Comparison of ENCODE assay signal across 18 cellular contexts in the genomic region with DNA sequence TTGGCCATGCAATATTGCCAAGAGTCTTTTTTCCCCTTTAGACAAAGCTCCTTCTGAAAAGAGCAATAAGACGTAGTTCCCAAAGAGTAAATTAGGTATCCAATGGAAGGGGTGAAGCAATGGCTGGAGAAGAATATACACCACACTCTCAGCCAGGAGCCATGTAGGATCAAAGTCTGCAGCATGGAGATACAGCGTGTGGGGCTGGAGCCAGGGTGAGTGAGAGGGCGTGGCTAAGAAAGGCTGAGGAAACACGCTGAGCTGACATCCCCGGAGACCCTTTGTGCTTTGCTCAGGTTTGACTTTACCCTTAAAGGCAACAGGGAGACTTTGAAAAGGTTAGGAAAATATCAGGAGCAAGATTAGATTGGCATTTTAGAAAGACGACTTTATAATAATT.
DNase-seq lines count a peak whose midpoint lies in the region; ATAC-seq, FAIRE-seq and TF ChIP-seq lines count a peak whose summit lies in the region.
"Had no signal": no experiment of that assay in that cellular context is flagged by ENCODE, and none has a peak within 500 bp of the region (broad histone marks: within the 10 kb centered on the region; RNA-seq: fewer than 3 reads in every experiment).

No MANE protein-coding gene starts in this region.

- no peak for TF ChIP-seq RAD21 in HepG2 (CRISPR knock-in tag; IDR thresholded peaks at IDR 0.05)

- H3K27ac ChIP-seq in ACC112 (ENCODE audit: low read depth, low read length) (peak overlapping the region; percentile 53), HepG2 (ENCODE audit: extremely low read length, insufficient read depth, low read length) (no peak overlapping the region), ascending aorta (no peak overlapping the region)
- H3K27ac ChIP-seq: left lung, WERI-Rb-1 had no signal

- no peak overlapping the region for H3K9ac ChIP-seq in HepG2 (ENCODE audit: insufficient read depth, low read depth, low read length)

- H3K9me3 ChIP-seq in HepG2 (ENCODE audit: low read length) (no peaks in the 10 kb centered on the region), ascending aorta (no peaks in the 10 kb centered on the region)
- H3K9me3 ChIP-seq: left lung had no signal

- DNase-seq in NB4 (ENCODE audit: low read depth) (peak; percentile 12), cardiac fibroblast (ENCODE audit: low read depth in 2 of 2) (peak; percentile 17 to 32), HepG2 (ENCODE audit: low spot score) (no peak), SKM-1 treated with dmso at 0.1 percent for 144 hours (lab: John Stamatoyannopoulos, UW; ENCODE audit: unreplicated experiment) (no peak), urothelium cell line (ENCODE audit: low spot score) (no peak), ascending aorta (ENCODE audit: low spot score in 2 of 2) (no peak)
- DNase-seq: activated CD8-positive, alpha-beta memory T cell treated with anti-CD3 and anti-CD28 coated beads for 24 hours; activated naive CD8-positive, alpha-beta T cell treated with anti-CD3 and anti-CD28 coated beads, Interleukin-2, amount 10 ng/mL, durations not matched to agents 7 days and 5 days; caudate nucleus; NCI-H2081 treated with DMSO at 0.1 percent for 48 hours; occipital lobe; stimulated activated naive CD8-positive, alpha-beta T cell treated with anti-CD3 and anti-CD28 coated beads, Interleukin-15, amount 100 ng/mL, for 72 hours; T-helper 1 cell; WERI-Rb-1 had no signal

- no peak overlapping the region for H3K4me2 ChIP-seq in HepG2 (ENCODE audit: low read depth, low read length)

- H3K79me2 ChIP-seq in ACC112 (ENCODE audit: control insufficient read depth, insufficient read depth, low read length, unreplicated experiment) (peaks cover 1% of the 10 kb centered on the region), HepG2 (ENCODE audit: insufficient read depth, low read length) (no peaks in the 10 kb centered on the region)

- FAIRE-seq in HepG2 (lab: Jason Lieb, UNC): no peak
- no peak for FAIRE-seq in urothelium cell line (lab: Jason Lieb, UNC)

- BruUV-seq in HepG2 (replicated peaks; lab: Mats Ljungman, UMichigan): no TSS peak

- WGBS in HepG2 (ENCODE audit: low lambda C conversion rate): 83% methylated on average over 6 of the region's 6 CpGs

- H3K4me3 ChIP-seq in ACC112 (ENCODE audit: low read depth, low read length) (no peak overlapping the region), NB4 (ENCODE audit: low read depth, low read length) (no peak overlapping the region), cardiac fibroblast (replicated peaks in 1 of 2; ENCODE audit: low read depth in 2 of 2, low read length in 2 of 2) (no peak overlapping the region), HepG2 (replicated peaks in 1 of 3; ENCODE audit: insufficient read depth in 1 of 3, low read depth in 2 of 3, low read length in 3 of 3) (no peak overlapping the region), ascending aorta (no peak overlapping the region)
- H3K4me3 ChIP-seq: left lung had no signal

- in situ Hi-C loops in HepG2 (cut with HindIII; ENCODE audit: extremely low pct_ligation_motif_present, low pct_unique_long_range_greater_than_20kb): no loop called here

- H4K20me1 ChIP-seq in HepG2 (ENCODE audit: insufficient read depth, low read length): no peaks in the 10 kb centered on the region

- no peak for ATAC-seq in HepG2
- no peak for ATAC-seq in HG03439 (IDR thresholded peaks at IDR 0.05; ENCODE audit: unreplicated experiment)
- ATAC-seq: sciatic nerve; stimulated activated naive CD8-positive, alpha-beta T cell treated with anti-CD3 and anti-CD28 coated beads, Interleukin-15, amount 100 ng/mL, for 72 hours had no signal

- H3K27me3 ChIP-seq in ACC112 (ENCODE audit: insufficient read depth, low read length) (no peaks in the 10 kb centered on the region), HepG2 (ENCODE audit: control insufficient read depth in 1 of 2, insufficient read depth in 2 of 2, low read length in 2 of 2) (no peaks in the 10 kb centered on the region), ascending aorta (no peaks in the 10 kb centered on the region)
- H3K27me3 ChIP-seq: left lung had no signal

- CTCF ChIA-PET in HepG2 (lab: Yijun Ruan, JAX; ENCODE audit: low intra/inter-chr PET ratio, low total read pairs): no interaction called here

- H3K4me1 ChIP-seq in ACC112 (ENCODE audit: control insufficient read depth, insufficient read depth, low read length, unreplicated experiment): peaks cover 35% of the 10 kb centered on the region
- H3K4me1 ChIP-seq in HepG2 (ENCODE audit: insufficient read depth, low read length): peaks cover 40% of the 10 kb centered on the region
- peaks cover 0 to 36% of the 10 kb centered on the region in 2 donors for H3K4me1 ChIP-seq in ascending aorta

- TF ChIP-seq CTCF in NB4 (IDR thresholded peaks at IDR 0.05; ENCODE audit: low read depth, low read length): no peak
- no peak for TF ChIP-seq CTCF in cardiac fibroblast (IDR thresholded peaks at IDR 0.05; ENCODE audit: low read depth, low read length)
- TF ChIP-seq CTCF in HepG2 (CRISPR knock-in tag; IDR thresholded peaks at IDR 0.05): no peak
- TF ChIP-seq CTCF in ascending aorta (IDR thresholded peaks at IDR 0.05): no peak

- TF ChIP-seq POLR2A in NB4 (IDR thresholded peaks at IDR 0.05; ENCODE audit: extremely low read depth, insufficient read length) (no peak), HepG2 (IDR thresholded peaks at IDR 0.05; ENCODE audit: insufficient read depth in 1 of 2, low read depth in 2 of 2, low read length in 2 of 2) (no peak)

- H3K36me3 ChIP-seq in ACC112 (ENCODE audit: insufficient read depth, low read length) (no peaks in the 10 kb centered on the region), HepG2 (replicated peaks in 1 of 2; ENCODE audit: control insufficient read depth in 1 of 2, insufficient read depth in 2 of 2, low read length in 2 of 2) (no peaks in the 10 kb centered on the region), ascending aorta (no peaks in the 10 kb centered on the region)
- H3K36me3 ChIP-seq: left lung, WERI-Rb-1 had no signal

- intact Hi-C loops in HepG2 (cut with micrococcal nuclease; ENCODE audit: unreplicated experiment): loop anchor here (5.0 kb wide), 1 partner anchor 86 kb away; a partner anchor contains a TSS
- intact Hi-C loops in ascending aorta (cut with DNase I): no loop called here

- no peak for TF ChIP-seq EP300 in HepG2 (IDR thresholded peaks at IDR 0.05; ENCODE audit: low read depth in 2 of 2, low read length in 2 of 2)
- no peak for TF ChIP-seq EP300 in HepG2 (CRISPR knock-in tag; IDR thresholded peaks at IDR 0.05; ENCODE audit: borderline replicate concordance)

- H2AFZ ChIP-seq in ACC112 (ENCODE audit: low read length, unreplicated experiment) (peak overlapping the region; percentile 10), HepG2 (ENCODE audit: low read length) (no peak overlapping the region)

- POLR2A ChIA-PET in HepG2 (lab: Yijun Ruan, JAX): no interaction called here

TF ChIP-seq in HepG2, 621 proteins besides CTCF, POLR2A, EP300 and RAD21:
- TF ChIP-seq ZNF644 (CRISPR knock-in tag; IDR thresholded peaks at IDR 0.05; ENCODE audit: low read depth) (peak; percentile 74; the same call in 1 of the 2 replicates), SP1 (IDR thresholded peaks at IDR 0.05) (no peak), SP1 (CRISPR knock-in tag; IDR thresholded peaks at IDR 0.05) (no peak), LCORL (IDR thresholded peaks at IDR 0.05) (no peak), LCORL (CRISPR knock-in tag; IDR thresholded peaks at IDR 0.05) (no peak), ZMYM4 (CRISPR knock-in tag; IDR thresholded peaks at IDR 0.05) (peak; percentile 31; the same call in 1 of the 2 replicates), PAWR (CRISPR knock-in tag; IDR thresholded peaks at IDR 0.05; ENCODE audit: borderline replicate concordance) (no peak)
- TF ChIP-seq, protein P1, sequence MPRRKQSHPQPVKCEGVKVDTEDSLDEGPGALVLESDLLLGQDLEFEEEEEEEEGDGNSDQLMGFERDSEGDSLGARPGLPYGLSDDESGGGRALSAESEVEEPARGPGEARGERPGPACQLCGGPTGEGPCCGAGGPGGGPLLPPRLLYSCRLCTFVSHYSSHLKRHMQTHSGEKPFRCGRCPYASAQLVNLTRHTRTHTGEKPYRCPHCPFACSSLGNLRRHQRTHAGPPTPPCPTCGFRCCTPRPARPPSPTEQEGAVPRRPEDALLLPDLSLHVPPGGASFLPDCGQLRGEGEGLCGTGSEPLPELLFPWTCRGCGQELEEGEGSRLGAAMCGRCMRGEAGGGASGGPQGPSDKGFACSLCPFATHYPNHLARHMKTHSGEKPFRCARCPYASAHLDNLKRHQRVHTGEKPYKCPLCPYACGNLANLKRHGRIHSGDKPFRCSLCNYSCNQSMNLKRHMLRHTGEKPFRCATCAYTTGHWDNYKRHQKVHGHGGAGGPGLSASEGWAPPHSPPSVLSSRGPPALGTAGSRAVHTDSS (CRISPR knock-in tag; conservative IDR thresholded peaks at IDR 0.05): no peak

Comparison
In these comparisons a context has a peak if more than half of its experiments do, and no peak if none do; other contexts are left out.
1. DNase-seq: peak in NB4 (single experiment) and cardiac fibroblast (2 of 2); none in HepG2 (single experiment), SKM-1 treated with dmso at 0.1 percent for 144 hours (single experiment), urothelium cell line (single experiment) and ascending aorta (0 of 2).